1 cellular context compared by ENCODE assay signal in the genomic region with DNA sequence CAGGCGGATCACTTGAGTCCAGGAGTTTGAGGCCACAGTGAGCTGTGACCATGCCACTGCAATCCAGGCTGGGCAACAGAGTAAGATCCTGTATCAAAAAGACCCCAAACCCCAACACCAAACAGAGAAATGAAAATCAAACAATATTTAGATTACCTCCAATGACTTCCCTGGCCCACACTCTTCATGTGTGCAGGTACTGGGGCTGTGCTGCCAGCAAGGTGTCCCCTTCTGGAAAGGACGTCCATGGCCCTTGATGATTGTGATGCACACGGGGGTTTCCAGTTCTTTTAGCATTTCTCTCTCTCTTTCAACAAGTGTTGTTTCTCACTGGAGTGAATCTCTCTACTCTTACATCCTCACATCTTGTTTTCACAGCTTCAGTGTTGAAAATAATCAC.
TF ChIP-seq lines count a peak whose summit lies in the region.

No MANE protein-coding gene starts in this region.

TF ChIP-seq in GM12878, 131 proteins besides CTCF, POLR2A, EP300 and RAD21:
- TF ChIP-seq RELA (IDR thresholded peaks at IDR 0.05; ENCODE audit: borderline replicate concordance, partially characterized antibody) (no peak), SUZ12 (IDR thresholded peaks at IDR 0.05; ENCODE audit: unreplicated experiment) (no peak), TARDBP (IDR thresholded peaks at IDR 0.05; ENCODE audit: borderline replicate concordance) (no peak), RELB (IDR thresholded peaks at IDR 0.05; ENCODE audit: low read depth) (peak; percentile 66; the same call in 1 of the 2 replicates), ZNF217 (IDR thresholded peaks at IDR 0.05) (0 out of 2 replicates have a peak, but pooled peaks have one; percentile 26), POLR2AphosphoS5 (IDR thresholded peaks at IDR 0.05; ENCODE audit: low read length) (peak; percentile 71), STAT3 (IDR thresholded peaks at IDR 0.05; ENCODE audit: low read depth, low read length) (no peak)
